ENCODE assay signal across 2 cellular contexts in the genomic region with DNA sequence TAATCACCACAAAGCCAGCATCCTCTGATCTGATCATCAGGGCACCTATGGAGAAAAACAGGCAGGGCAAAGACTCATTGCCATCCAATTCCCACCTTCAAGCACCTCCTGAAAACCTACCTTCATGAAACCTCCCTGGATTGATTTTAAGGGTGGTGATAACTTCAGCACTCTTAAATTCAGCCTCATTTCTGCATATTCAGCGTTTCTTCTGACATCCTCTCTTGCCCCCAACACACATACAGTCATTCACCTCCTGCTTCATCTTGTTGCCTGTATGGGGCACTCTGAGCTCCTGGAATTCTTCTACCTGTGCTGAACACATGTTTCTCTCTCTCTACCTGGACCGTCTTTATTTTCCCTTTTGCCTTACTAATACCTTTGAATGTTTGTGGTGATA.
A peak's percentile ranks its signal among the peaks of the same experiment; 100 is the strongest.
TF ChIP-seq lines count a peak whose summit lies in the region.

No MANE protein-coding gene starts in this region.

TF ChIP-seq in A549, 52 proteins besides CTCF, POLR2A, EP300 and RAD21:
- no peak for TF ChIP-seq MAX (IDR thresholded peaks at IDR 0.05)
- TF ChIP-seq MAFK (IDR thresholded peaks at IDR 0.05; ENCODE audit: partially characterized antibody) = peak; percentile 82

TF ChIP-seq in K562, 482 proteins besides CTCF, POLR2A, EP300 and RAD21:
- TF ChIP-seq MAFG (tag; conservative IDR thresholded peaks at IDR 0.05) = 0 out of 2 replicates have a peak, but pooled peaks have one; percentile 32
- TF ChIP-seq C11orf30 (IDR thresholded peaks at IDR 0.05; ENCODE audit: low read depth) = peak; percentile 51
- no peak for TF ChIP-seq ZFX (CRISPR knock-in tag; IDR thresholded peaks at IDR 0.05)
- TF ChIP-seq HEY1 (CRISPR knock-in tag; IDR thresholded peaks at IDR 0.05; ENCODE audit: borderline replicate concordance) = no peak
- TF ChIP-seq ZNF316 (IDR thresholded peaks at IDR 0.05) = peak; percentile 77
- TF ChIP-seq MAFK (IDR thresholded peaks at IDR 0.05; ENCODE audit: low read length) = 0 out of 2 replicates have a peak, but pooled peaks have one; percentile 17
